22 cellular contexts compared by ENCODE assay signal in genomic region chr2:17590342-17590911, GRCh38. TPM values are rescaled to one million over a fixed set of nuclear protein-coding genes. Genes with fewer than 3 reads are reported as not detected.
"Had no signal": no experiment of that assay in that cellular context is flagged by ENCODE, and none has a peak within 500 bp of the region (broad histone marks: within the 10 kb centered on the region; RNA-seq: fewer than 3 reads in every experiment).

No MANE protein-coding gene starts in this region.

- H3K4me3 Mint-ChIP-seq: activated CD8-positive, alpha-beta T cell treated with anti-CD3 and anti-CD28 coated beads for 36 hours; activated T-cell treated with anti-CD3 and anti-CD28 coated beads, Interleukin-2, amount 50 U/mL, for 24 hours; brain; central memory CD8-positive, alpha-beta T cell; immature natural killer cell; memory B cell had no signal

- H3K36me3 Mint-ChIP-seq: brain, immature natural killer cell, memory B cell had no signal

- H3K4me1 Mint-ChIP-seq: central memory CD8-positive, alpha-beta T cell; immature natural killer cell; memory B cell had no signal

- H3K9me3 Mint-ChIP-seq: activated CD8-positive, alpha-beta T cell treated with anti-CD3 and anti-CD28 coated beads for 36 hours; activated T-cell treated with anti-CD3 and anti-CD28 coated beads, Interleukin-2, amount 50 U/mL, for 24 hours; activated T-helper 2 cell treated with anti-CD3 and anti-CD28 coated beads, Interferon-gamma antibody, Interleukin-2, Interleukin-4, amounts not matched to agents 10 μg/mL and 5 μg/mL and 100 μg/mL, durations not matched to agents 14 hours and 24 hours and 36 hours; brain; central memory CD8-positive, alpha-beta T cell; memory B cell had no signal

- H3K27ac Mint-ChIP-seq: activated CD8-positive, alpha-beta T cell treated with anti-CD3 and anti-CD28 coated beads for 36 hours; activated T-cell treated with anti-CD3 and anti-CD28 coated beads, Interleukin-2, amount 50 U/mL, for 24 hours; activated T-helper 2 cell treated with anti-CD3 and anti-CD28 coated beads, Interferon-gamma antibody, Interleukin-2, Interleukin-4, amounts not matched to agents 10 μg/mL and 5 μg/mL and 100 μg/mL, durations not matched to agents 14 hours and 24 hours and 36 hours; brain; immature natural killer cell; memory B cell had no signal

- H3K27me3 Mint-ChIP-seq: brain had no signal

- H3K4me3 ChIP-seq: coronary artery, transverse colon had no signal

- DNase-seq: activated CD4-positive, alpha-beta T cell treated with anti-CD3 and anti-CD28 coated beads for 48 hours; activated CD4-positive, CD25-positive, alpha-beta regulatory T cell; activated CD8-positive, alpha-beta T cell treated with anti-CD3 and anti-CD28 coated beads for 36 hours; activated naive CD4-positive, alpha-beta T cell treated with Interleukin-2 at 50 U/mL for 16 hours; activated T-cell treated with anti-CD3 and anti-CD28 coated beads, Interleukin-2, amount 50 U/mL, for 24 hours; hypothalamus; immature natural killer cell; left ventricle myocardium superior; occipital lobe; posterior cingulate gyrus; stimulated activated CD4-positive, alpha-beta T cell treated with anti-CD3 and anti-CD28 coated beads, Interleukin-2, amount 100 ng/mL, for 24 hours; stimulated activated naive CD8-positive, alpha-beta T cell treated with anti-CD3 and anti-CD28 coated beads, Interleukin-15, Interleukin-2, amounts not matched to agents 100 U/mL and 50 U/mL, for 24 hours; substantia nigra; T-helper 1 cell; T-helper 9 cell; transverse colon had no signal

- H3K9me3 ChIP-seq: transverse colon had no signal

- H3K27me3 ChIP-seq: transverse colon had no signal

- ATAC-seq: activated CD8-positive, alpha-beta T cell treated with anti-CD3 and anti-CD28 coated beads for 36 hours; left ventricle myocardium superior; stimulated activated naive CD8-positive, alpha-beta T cell treated with anti-CD3 and anti-CD28 coated beads, Interleukin-15, Interleukin-2, amounts not matched to agents 100 U/mL and 50 U/mL, for 24 hours had no signal

- H3K36me3 ChIP-seq: transverse colon had no signal

- H3K27ac ChIP-seq: coronary artery, transverse colon had no signal

RNA-seq across cellular contexts. Expression of gene VSNL1, which starts 49.9 kb away (rescaled TPM):
- total RNA-seq: activated CD8-positive, alpha-beta T cell treated with anti-CD3 and anti-CD28 coated beads for 36 hours; activated T-helper 2 cell treated with anti-CD3 and anti-CD28 coated beads, Interferon-gamma antibody, Interleukin-2, Interleukin-4, amounts not matched to agents 10 μg/mL and 5 μg/mL and 100 μg/mL, durations not matched to agents 14 hours and 24 hours and 36 hours; mononuclear cell had no signal
- polyA plus RNA-seq: immature natural killer cell had no signal
